Comparison of ENCODE assay signal across 1 cellular context in the genomic region with DNA sequence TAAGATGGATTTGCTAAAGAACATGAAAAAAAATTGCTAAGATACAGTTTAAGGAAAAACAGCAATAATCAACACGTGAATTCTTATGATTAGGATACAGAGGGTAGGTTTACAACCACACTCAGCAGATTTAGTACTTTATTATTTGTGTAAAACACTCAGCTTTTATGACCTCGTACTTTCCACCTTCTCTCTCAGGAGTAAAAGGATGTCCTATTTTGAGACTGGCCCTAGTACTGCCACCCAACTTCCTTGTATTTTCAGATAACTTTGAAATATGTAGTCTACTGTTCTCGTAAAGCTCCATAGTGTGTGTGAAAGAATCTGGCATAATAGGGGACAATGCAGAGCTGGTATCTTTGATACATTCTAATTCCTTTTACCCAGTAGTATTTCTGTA.
TF ChIP-seq lines count a peak whose summit lies in the region.

No MANE protein-coding gene starts in this region.

TF ChIP-seq in A549, 52 proteins besides CTCF, POLR2A, EP300 and RAD21 (continued from another document):
- TF ChIP-seq, protein P1, sequence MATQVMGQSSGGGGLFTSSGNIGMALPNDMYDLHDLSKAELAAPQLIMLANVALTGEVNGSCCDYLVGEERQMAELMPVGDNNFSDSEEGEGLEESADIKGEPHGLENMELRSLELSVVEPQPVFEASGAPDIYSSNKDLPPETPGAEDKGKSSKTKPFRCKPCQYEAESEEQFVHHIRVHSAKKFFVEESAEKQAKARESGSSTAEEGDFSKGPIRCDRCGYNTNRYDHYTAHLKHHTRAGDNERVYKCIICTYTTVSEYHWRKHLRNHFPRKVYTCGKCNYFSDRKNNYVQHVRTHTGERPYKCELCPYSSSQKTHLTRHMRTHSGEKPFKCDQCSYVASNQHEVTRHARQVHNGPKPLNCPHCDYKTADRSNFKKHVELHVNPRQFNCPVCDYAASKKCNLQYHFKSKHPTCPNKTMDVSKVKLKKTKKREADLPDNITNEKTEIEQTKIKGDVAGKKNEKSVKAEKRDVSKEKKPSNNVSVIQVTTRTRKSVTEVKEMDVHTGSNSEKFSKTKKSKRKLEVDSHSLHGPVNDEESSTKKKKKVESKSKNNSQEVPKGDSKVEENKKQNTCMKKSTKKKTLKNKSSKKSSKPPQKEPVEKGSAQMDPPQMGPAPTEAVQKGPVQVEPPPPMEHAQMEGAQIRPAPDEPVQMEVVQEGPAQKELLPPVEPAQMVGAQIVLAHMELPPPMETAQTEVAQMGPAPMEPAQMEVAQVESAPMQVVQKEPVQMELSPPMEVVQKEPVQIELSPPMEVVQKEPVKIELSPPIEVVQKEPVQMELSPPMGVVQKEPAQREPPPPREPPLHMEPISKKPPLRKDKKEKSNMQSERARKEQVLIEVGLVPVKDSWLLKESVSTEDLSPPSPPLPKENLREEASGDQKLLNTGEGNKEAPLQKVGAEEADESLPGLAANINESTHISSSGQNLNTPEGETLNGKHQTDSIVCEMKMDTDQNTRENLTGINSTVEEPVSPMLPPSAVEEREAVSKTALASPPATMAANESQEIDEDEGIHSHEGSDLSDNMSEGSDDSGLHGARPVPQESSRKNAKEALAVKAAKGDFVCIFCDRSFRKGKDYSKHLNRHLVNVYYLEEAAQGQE (IDR thresholded peaks at IDR 0.05), result no peak
- TF ChIP-seq HDAC2 (IDR thresholded peaks at IDR 0.05) (no peak), CHD4 (IDR thresholded peaks at IDR 0.05; ENCODE audit: borderline replicate concordance) (no peak), BHLHE40 (IDR thresholded peaks at IDR 0.05; ENCODE audit: low read depth, low read length) (no peak), TFCP2L1 (CRISPR knock-in tag; IDR thresholded peaks at IDR 0.05) (no peak), MAFK (IDR thresholded peaks at IDR 0.05; ENCODE audit: partially characterized antibody) (peak; percentile 14)
